In the genomic region with DNA sequence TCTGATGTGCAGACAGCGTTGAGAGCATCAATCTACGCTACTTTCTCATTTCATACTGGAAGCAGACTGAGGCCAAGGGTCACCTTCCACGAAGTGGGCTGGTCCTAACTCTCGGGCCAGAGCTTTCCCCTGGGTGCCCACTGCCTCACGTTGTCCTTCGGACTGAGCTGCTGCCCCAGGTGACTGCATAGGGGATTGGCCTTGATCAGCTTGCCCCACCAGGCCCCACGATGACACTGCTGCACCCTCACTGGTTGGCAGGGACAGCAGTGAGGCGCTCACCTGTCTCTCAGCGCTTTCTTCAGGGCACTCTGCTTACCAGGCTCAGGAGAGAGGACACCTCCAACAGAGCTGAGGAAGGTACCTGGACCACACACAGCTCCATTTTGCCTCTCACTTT, we compare ENCODE assay signal across 1 cellular context.
TF ChIP-seq lines count a peak whose summit lies in the region.

No MANE protein-coding gene starts in this region.

TF ChIP-seq in HepG2, 621 proteins besides CTCF, POLR2A, EP300 and RAD21:
- no peak for TF ChIP-seq TBP (CRISPR knock-in tag; IDR thresholded peaks at IDR 0.05)
- TF ChIP-seq ZFP1 (CRISPR knock-in tag; IDR thresholded peaks at IDR 0.05), result no peak
- peak; percentile 27 for TF ChIP-seq RBM22 (optimal IDR thresholded peaks at IDR 0.05; ENCODE audit: low read length)
- TF ChIP-seq ZNF235 (CRISPR knock-in tag; IDR thresholded peaks at IDR 0.05; ENCODE audit: borderline replicate concordance), result no peak
- TF ChIP-seq, protein P1, sequence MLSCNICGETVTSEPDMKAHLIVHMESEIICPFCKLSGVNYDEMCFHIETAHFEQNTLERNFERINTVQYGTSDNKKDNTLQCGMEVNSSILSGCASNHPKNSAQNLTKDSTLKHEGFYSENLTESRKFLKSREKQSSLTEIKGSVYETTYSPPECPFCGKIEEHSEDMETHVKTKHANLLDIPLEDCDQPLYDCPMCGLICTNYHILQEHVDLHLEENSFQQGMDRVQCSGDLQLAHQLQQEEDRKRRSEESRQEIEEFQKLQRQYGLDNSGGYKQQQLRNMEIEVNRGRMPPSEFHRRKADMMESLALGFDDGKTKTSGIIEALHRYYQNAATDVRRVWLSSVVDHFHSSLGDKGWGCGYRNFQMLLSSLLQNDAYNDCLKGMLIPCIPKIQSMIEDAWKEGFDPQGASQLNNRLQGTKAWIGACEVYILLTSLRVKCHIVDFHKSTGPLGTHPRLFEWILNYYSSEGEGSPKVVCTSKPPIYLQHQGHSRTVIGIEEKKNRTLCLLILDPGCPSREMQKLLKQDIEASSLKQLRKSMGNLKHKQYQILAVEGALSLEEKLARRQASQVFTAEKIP (CRISPR knock-in tag; IDR thresholded peaks at IDR 0.05; ENCODE audit: borderline replicate concordance), result no peak
- TF ChIP-seq ZNF777 (CRISPR knock-in tag; IDR thresholded peaks at IDR 0.05), result no peak
- TF ChIP-seq ZNF569 (CRISPR knock-in tag; IDR thresholded peaks at IDR 0.05; ENCODE audit: borderline replicate concordance), result no peak
